In genomic region chr12:75984577-75985182, GRCh38 we compare ENCODE assay signal across 22 cellular contexts. TPM values are rescaled to one million over a fixed set of nuclear protein-coding genes. Genes with fewer than 3 reads are reported as not detected.
DNase-seq lines count a peak whose midpoint lies in the region; ATAC-seq and TF ChIP-seq lines count a peak whose summit lies in the region.
"Had no signal": no experiment of that assay in that cellular context is flagged by ENCODE, and none has a peak within 500 bp of the region (broad histone marks: within the 10 kb centered on the region; RNA-seq: fewer than 3 reads in every experiment).

No MANE protein-coding gene starts in this region.

- H3K4me3 Mint-ChIP-seq in activated CD4-positive, alpha-beta T cell treated with anti-CD3 and anti-CD28 coated beads for 36 hours: no peak overlapping the region
- H3K4me3 Mint-ChIP-seq in activated CD4-positive, alpha-beta T cell treated with anti-CD3 and anti-CD28 coated beads, Interleukin-2, amount 10 ng/mL, durations not matched to agents 7 days and 5 days: no peak overlapping the region
- no peak overlapping the region for H3K4me3 Mint-ChIP-seq in stimulated activated effector memory CD8-positive, alpha-beta T cell treated with anti-CD3 and anti-CD28 coated beads, Interleukin-12 subunit alpha, Interleukin-12 subunit beta, amount 100 ng/mL, for 72 hours
- H3K4me3 Mint-ChIP-seq: naive thymus-derived CD8-positive, alpha-beta T cell had no signal

- H3K4me1 Mint-ChIP-seq in activated CD4-positive, alpha-beta T cell treated with anti-CD3 and anti-CD28 coated beads for 36 hours: peaks cover 58% of the 10 kb centered on the region
- peaks cover 38% of the 10 kb centered on the region for H3K4me1 Mint-ChIP-seq in activated CD4-positive, alpha-beta T cell treated with anti-CD3 and anti-CD28 coated beads, Interleukin-2, amount 10 ng/mL, durations not matched to agents 7 days and 5 days
- peaks cover 49% of the 10 kb centered on the region for H3K4me1 Mint-ChIP-seq in stimulated activated effector memory CD8-positive, alpha-beta T cell treated with anti-CD3 and anti-CD28 coated beads, Interleukin-12 subunit alpha, Interleukin-12 subunit beta, amount 100 ng/mL, for 72 hours

- H3K36me3 ChIP-seq in OCI-LY7 (ENCODE audit: insufficient read depth, low read length): no peaks in the 10 kb centered on the region
- H3K36me3 ChIP-seq in body of pancreas (replicated peaks in 1 of 2; ENCODE audit: insufficient read depth in 1 of 2, low read depth in 2 of 2): no peaks in the 10 kb centered on the region
- H3K36me3 ChIP-seq: upper lobe of left lung had no signal

- H3K27ac Mint-ChIP-seq in activated CD4-positive, alpha-beta T cell treated with anti-CD3 and anti-CD28 coated beads for 36 hours: no peak overlapping the region
- no peak overlapping the region for H3K27ac Mint-ChIP-seq in activated CD4-positive, alpha-beta T cell treated with anti-CD3 and anti-CD28 coated beads, Interleukin-2, amount 10 ng/mL, durations not matched to agents 7 days and 5 days
- H3K27ac Mint-ChIP-seq in stimulated activated effector memory CD8-positive, alpha-beta T cell treated with anti-CD3 and anti-CD28 coated beads, Interleukin-12 subunit alpha, Interleukin-12 subunit beta, amount 100 ng/mL, for 72 hours: peak overlapping the region; percentile 27

- CTCF ChIA-PET in activated CD4-positive, alpha-beta T cell treated with anti-CD3 and anti-CD28 coated beads for 36 hours (lab: Charles Lee): no interaction called here
- CTCF ChIA-PET in activated CD4-positive, alpha-beta T cell treated with anti-CD3 and anti-CD28 coated beads, Interleukin-2, amount 10 ng/mL, durations not matched to agents 7 days and 5 days (lab: Charles Lee): interaction anchor here (1.5 to 1.6 kb wide), 2 partner anchors 12 to 15 kb away, joined by 4 read pairs; no protein-coding TSS in a partner anchor
- CTCF ChIA-PET in OCI-LY7 (lab: Charles Lee; ENCODE audit: unreplicated experiment): no interaction called here

- intact Hi-C loops in activated CD4-positive, alpha-beta T cell treated with anti-CD3 and anti-CD28 coated beads for 36 hours (cut with DNase I, micrococcal nuclease): no loop called here
- intact Hi-C loops in OCI-LY7 (cut with micrococcal nuclease; ENCODE audit: unreplicated experiment) (no loop called here), body of pancreas (cut with DNase I) (no loop called here)

- no peaks in the 10 kb centered on the region for H3K27me3 Mint-ChIP-seq in activated CD4-positive, alpha-beta T cell treated with anti-CD3 and anti-CD28 coated beads for 36 hours
- H3K27me3 Mint-ChIP-seq in activated CD4-positive, alpha-beta T cell treated with anti-CD3 and anti-CD28 coated beads, Interleukin-2, amount 10 ng/mL, durations not matched to agents 7 days and 5 days: no peaks in the 10 kb centered on the region

- 81 to 86% methylated on average over 7 of the region's 7 CpGs for WGBS in body of pancreas, 2 donors

- no peaks in the 10 kb centered on the region for H3K27me3 ChIP-seq in body of pancreas
- H3K27me3 ChIP-seq: upper lobe of left lung had no signal

- no peak for DNase-seq in activated CD4-positive, alpha-beta T cell treated with anti-CD3 and anti-CD28 coated beads for 36 hours
- no peak for DNase-seq in activated CD4-positive, alpha-beta T cell treated with anti-CD3 and anti-CD28 coated beads, Interleukin-2, amount 10 ng/mL, durations not matched to agents 7 days and 5 days
- no peak for DNase-seq in OCI-LY7 (ENCODE audit: low spot score)
- DNase-seq in body of pancreas: no peak
- no peak for DNase-seq in stimulated activated effector memory CD8-positive, alpha-beta T cell treated with anti-CD3 and anti-CD28 coated beads, Interleukin-12 subunit alpha, Interleukin-12 subunit beta, amount 100 ng/mL, for 72 hours (ENCODE audit: low spot score in 2 of 2)
- no peak for DNase-seq in NCI-H2196 treated with DMSO at 0.1 percent for 48 hours (lab: John Stamatoyannopoulos, UW; ENCODE audit: unreplicated experiment)
- DNase-seq in ACHN: no peak
- DNase-seq: 8988T; activated effector memory CD4-positive, alpha-beta T cell treated with Interleukin-2 at 50 U/mL for 16 hours; amniotic stem cell; C1 segment of cervical spinal cord; caudate nucleus; foreskin melanocyte; hypothalamus; kidney; naive thymus-derived CD8-positive, alpha-beta T cell; NCI-H1092; NCI-H510A treated with DMSO at 0.1 percent for 48 hours; SHP77; upper lobe of left lung had no signal

- H3K4me3 ChIP-seq in OCI-LY7 (ENCODE audit: low read depth, low read length, poor library complexity, severe bottlenecking) (no peak overlapping the region), body of pancreas (no peak overlapping the region)
- H3K4me3 ChIP-seq: upper lobe of left lung had no signal

- in situ Hi-C loops in ACHN (cut with HindIII; ENCODE audit: low pct_ligation_motif_present, low pct_unique_long_range_greater_than_20kb, low sequenced_read_pairs): no loop called here

- no peak overlapping the region for H3K4me2 ChIP-seq in OCI-LY7 (ENCODE audit: low read length)
- H3K4me2 ChIP-seq: KMS-11 had no signal

- peak overlapping the region; percentile 65; the same call in 1 of the 2 replicates for H2AFZ ChIP-seq in OCI-LY7 (ENCODE audit: low read length)

- peak; percentile 35 for ATAC-seq in activated CD4-positive, alpha-beta T cell treated with anti-CD3 and anti-CD28 coated beads for 36 hours
- ATAC-seq in body of pancreas: no peak
- peak; percentile 62 for ATAC-seq in stimulated activated effector memory CD8-positive, alpha-beta T cell treated with anti-CD3 and anti-CD28 coated beads, Interleukin-12 subunit alpha, Interleukin-12 subunit beta, amount 100 ng/mL, for 72 hours
- ATAC-seq in GM19328 (IDR thresholded peaks at IDR 0.05; ENCODE audit: unreplicated experiment): no peak
- ATAC-seq: naive thymus-derived CD8-positive, alpha-beta T cell had no signal

- no peaks in the 10 kb centered on the region for H3K9me3 ChIP-seq in OCI-LY7 (ENCODE audit: low read length)
- no peaks in the 10 kb centered on the region for H3K9me3 ChIP-seq in body of pancreas
- H3K9me3 ChIP-seq: upper lobe of left lung had no signal

- H4K20me1 ChIP-seq in OCI-LY7 (ENCODE audit: insufficient read depth, low read length): no peaks in the 10 kb centered on the region

- no peak overlapping the region for H3K27ac ChIP-seq in OCI-LY7 (ENCODE audit: low read depth, low read length, poor library complexity, severe bottlenecking)
- peak overlapping the region; percentile 52 to 79 (median 76) for H3K27ac ChIP-seq in body of pancreas
- H3K27ac ChIP-seq: KMS-11 had no signal

- TF ChIP-seq CTCF in OCI-LY7 (conservative IDR thresholded peaks at IDR 0.05; ENCODE audit: low read length) (no peak), body of pancreas (IDR thresholded peaks at IDR 0.05) (no peak)

- BruUV-seq in OCI-LY7 (replicated peaks; lab: Mats Ljungman, UMichigan): no TSS peak

- POLR2A ChIA-PET in activated CD4-positive, alpha-beta T cell treated with anti-CD3 and anti-CD28 coated beads for 36 hours (lab: Charles Lee): no interaction called here
- POLR2A ChIA-PET in activated CD4-positive, alpha-beta T cell treated with anti-CD3 and anti-CD28 coated beads, Interleukin-2, amount 10 ng/mL, durations not matched to agents 7 days and 5 days (lab: Charles Lee): no interaction called here
- POLR2A ChIA-PET in OCI-LY7 (lab: Charles Lee): no interaction called here

- H3K79me2 ChIP-seq in OCI-LY7 (ENCODE audit: insufficient read depth, low read depth, low read length): no peaks in the 10 kb centered on the region

- peaks cover 11% of the 10 kb centered on the region for H3K9me3 Mint-ChIP-seq in activated CD4-positive, alpha-beta T cell treated with anti-CD3 and anti-CD28 coated beads for 36 hours (ENCODE audit: low read depth)
- peaks cover 10% of the 10 kb centered on the region for H3K9me3 Mint-ChIP-seq in activated CD4-positive, alpha-beta T cell treated with anti-CD3 and anti-CD28 coated beads, Interleukin-2, amount 10 ng/mL, durations not matched to agents 7 days and 5 days
- peaks cover 6% of the 10 kb centered on the region for H3K9me3 Mint-ChIP-seq in stimulated activated effector memory CD8-positive, alpha-beta T cell treated with anti-CD3 and anti-CD28 coated beads, Interleukin-12 subunit alpha, Interleukin-12 subunit beta, amount 100 ng/mL, for 72 hours

- H3K4me1 ChIP-seq in OCI-LY7 (ENCODE audit: insufficient read depth, low read length, poor library complexity, severe bottlenecking) (peaks cover 24% of the 10 kb centered on the region), body of pancreas (peaks cover 75% of the 10 kb centered on the region)

- peaks cover 6% of the 10 kb centered on the region for H3K36me3 Mint-ChIP-seq in activated CD4-positive, alpha-beta T cell treated with anti-CD3 and anti-CD28 coated beads for 36 hours (ENCODE audit: low read depth)
- H3K36me3 Mint-ChIP-seq in activated CD4-positive, alpha-beta T cell treated with anti-CD3 and anti-CD28 coated beads, Interleukin-2, amount 10 ng/mL, durations not matched to agents 7 days and 5 days (ENCODE audit: low read depth): peaks cover 10% of the 10 kb centered on the region
- H3K36me3 Mint-ChIP-seq in stimulated activated effector memory CD8-positive, alpha-beta T cell treated with anti-CD3 and anti-CD28 coated beads, Interleukin-12 subunit alpha, Interleukin-12 subunit beta, amount 100 ng/mL, for 72 hours: no peaks in the 10 kb centered on the region

- H3K9me2 ChIP-seq in OCI-LY7 (ENCODE audit: insufficient read depth, low read length): no peaks in the 10 kb centered on the region

- no peak for TF ChIP-seq POLR2A in body of pancreas (IDR thresholded peaks at IDR 0.05)

RNA-seq across cellular contexts. Expression of gene PHLDA1, which starts 46.9 kb away (rescaled TPM):
- 10 to 100 TPM; 12.3 to 14.3 TPM for total RNA-seq in activated CD4-positive, alpha-beta T cell treated with anti-CD3 and anti-CD28 coated beads for 36 hours
- 1 to 10 TPM; 3.8 to 3.9 TPM for total RNA-seq in activated CD4-positive, alpha-beta T cell treated with anti-CD3 and anti-CD28 coated beads, Interleukin-2, amount 10 ng/mL, durations not matched to agents 7 days and 5 days
- total RNA-seq in OCI-LY7 (2014; rRNA removed; shearing (Covaris generic)): 0.44 and 0.54 TPM in 2 replicates
- 2.1 and 2.3 TPM in 2 replicates for total RNA-seq in OCI-LY7 (2022)
- total RNA-seq in body of pancreas: 10 to 100 TPM; 11.9 to 22.4 TPM

Comparison
In these comparisons a context has a peak if more than half of its experiments do, and no peak if none do; other contexts are left out.
1. ATAC-seq: peak in activated CD4-positive, alpha-beta T cell treated with anti-CD3 and anti-CD28 coated beads for 36 hours (single experiment) and stimulated activated effector memory CD8-positive, alpha-beta T cell treated with anti-CD3 and anti-CD28 coated beads, Interleukin-12 subunit alpha, Interleukin-12 subunit beta, amount 100 ng/mL, for 72 hours (single experiment); none in body of pancreas (single experiment) and GM19328 (single experiment).